Comparison of ENCODE assay signal across 2 cellular contexts in genomic region chr10:69385454-69386350, GRCh38.
TF ChIP-seq lines count a peak whose summit lies in the region.

No MANE protein-coding gene starts in this region.

TF ChIP-seq in K562, 482 proteins besides CTCF, POLR2A, EP300 and RAD21:
- TF ChIP-seq LEF1 (IDR thresholded peaks at IDR 0.05) = no peak
- TF ChIP-seq, protein P1, sequence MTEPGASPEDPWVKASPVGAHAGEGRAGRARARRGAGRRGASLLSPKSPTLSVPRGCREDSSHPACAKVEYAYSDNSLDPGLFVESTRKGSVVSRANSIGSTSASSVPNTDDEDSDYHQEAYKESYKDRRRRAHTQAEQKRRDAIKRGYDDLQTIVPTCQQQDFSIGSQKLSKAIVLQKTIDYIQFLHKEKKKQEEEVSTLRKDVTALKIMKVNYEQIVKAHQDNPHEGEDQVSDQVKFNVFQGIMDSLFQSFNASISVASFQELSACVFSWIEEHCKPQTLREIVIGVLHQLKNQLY (CRISPR knock-in tag; conservative IDR thresholded peaks at IDR 0.05) = no peak
- TF ChIP-seq, protein P2, sequence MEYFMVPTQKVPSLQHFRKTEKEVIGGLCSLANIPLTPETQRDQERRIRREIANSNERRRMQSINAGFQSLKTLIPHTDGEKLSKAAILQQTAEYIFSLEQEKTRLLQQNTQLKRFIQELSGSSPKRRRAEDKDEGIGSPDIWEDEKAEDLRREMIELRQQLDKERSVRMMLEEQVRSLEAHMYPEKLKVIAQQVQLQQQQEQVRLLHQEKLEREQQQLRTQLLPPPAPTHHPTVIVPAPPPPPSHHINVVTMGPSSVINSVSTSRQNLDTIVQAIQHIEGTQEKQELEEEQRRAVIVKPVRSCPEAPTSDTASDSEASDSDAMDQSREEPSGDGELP (CRISPR knock-in tag; IDR thresholded peaks at IDR 0.05; ENCODE audit: borderline replicate concordance) = no peak
- no peak for TF ChIP-seq CHD2 (IDR thresholded peaks at IDR 0.05; ENCODE audit: low read depth, low read length)
- no peak for TF ChIP-seq ZSCAN32 (CRISPR knock-in tag; IDR thresholded peaks at IDR 0.05)
- TF ChIP-seq POLR2AphosphoS5 (IDR thresholded peaks at IDR 0.05; ENCODE audit: control insufficient read depth, insufficient read depth, low read depth, low read length) = no peak
- no peak for TF ChIP-seq ZEB2 (IDR thresholded peaks at IDR 0.05)
- TF ChIP-seq POLR2AphosphoS2 (IDR thresholded peaks at IDR 0.05; ENCODE audit: low read length) = no peak
- TF ChIP-seq ZHX1 (conservative IDR thresholded peaks at IDR 0.05; ENCODE audit: low read length) = no peak
- no peak for TF ChIP-seq ZNF134 (CRISPR knock-in tag; conservative IDR thresholded peaks at IDR 0.05)
- no peak for TF ChIP-seq ZNF561 (CRISPR knock-in tag; conservative IDR thresholded peaks at IDR 0.05)
- TF ChIP-seq, protein P3, sequence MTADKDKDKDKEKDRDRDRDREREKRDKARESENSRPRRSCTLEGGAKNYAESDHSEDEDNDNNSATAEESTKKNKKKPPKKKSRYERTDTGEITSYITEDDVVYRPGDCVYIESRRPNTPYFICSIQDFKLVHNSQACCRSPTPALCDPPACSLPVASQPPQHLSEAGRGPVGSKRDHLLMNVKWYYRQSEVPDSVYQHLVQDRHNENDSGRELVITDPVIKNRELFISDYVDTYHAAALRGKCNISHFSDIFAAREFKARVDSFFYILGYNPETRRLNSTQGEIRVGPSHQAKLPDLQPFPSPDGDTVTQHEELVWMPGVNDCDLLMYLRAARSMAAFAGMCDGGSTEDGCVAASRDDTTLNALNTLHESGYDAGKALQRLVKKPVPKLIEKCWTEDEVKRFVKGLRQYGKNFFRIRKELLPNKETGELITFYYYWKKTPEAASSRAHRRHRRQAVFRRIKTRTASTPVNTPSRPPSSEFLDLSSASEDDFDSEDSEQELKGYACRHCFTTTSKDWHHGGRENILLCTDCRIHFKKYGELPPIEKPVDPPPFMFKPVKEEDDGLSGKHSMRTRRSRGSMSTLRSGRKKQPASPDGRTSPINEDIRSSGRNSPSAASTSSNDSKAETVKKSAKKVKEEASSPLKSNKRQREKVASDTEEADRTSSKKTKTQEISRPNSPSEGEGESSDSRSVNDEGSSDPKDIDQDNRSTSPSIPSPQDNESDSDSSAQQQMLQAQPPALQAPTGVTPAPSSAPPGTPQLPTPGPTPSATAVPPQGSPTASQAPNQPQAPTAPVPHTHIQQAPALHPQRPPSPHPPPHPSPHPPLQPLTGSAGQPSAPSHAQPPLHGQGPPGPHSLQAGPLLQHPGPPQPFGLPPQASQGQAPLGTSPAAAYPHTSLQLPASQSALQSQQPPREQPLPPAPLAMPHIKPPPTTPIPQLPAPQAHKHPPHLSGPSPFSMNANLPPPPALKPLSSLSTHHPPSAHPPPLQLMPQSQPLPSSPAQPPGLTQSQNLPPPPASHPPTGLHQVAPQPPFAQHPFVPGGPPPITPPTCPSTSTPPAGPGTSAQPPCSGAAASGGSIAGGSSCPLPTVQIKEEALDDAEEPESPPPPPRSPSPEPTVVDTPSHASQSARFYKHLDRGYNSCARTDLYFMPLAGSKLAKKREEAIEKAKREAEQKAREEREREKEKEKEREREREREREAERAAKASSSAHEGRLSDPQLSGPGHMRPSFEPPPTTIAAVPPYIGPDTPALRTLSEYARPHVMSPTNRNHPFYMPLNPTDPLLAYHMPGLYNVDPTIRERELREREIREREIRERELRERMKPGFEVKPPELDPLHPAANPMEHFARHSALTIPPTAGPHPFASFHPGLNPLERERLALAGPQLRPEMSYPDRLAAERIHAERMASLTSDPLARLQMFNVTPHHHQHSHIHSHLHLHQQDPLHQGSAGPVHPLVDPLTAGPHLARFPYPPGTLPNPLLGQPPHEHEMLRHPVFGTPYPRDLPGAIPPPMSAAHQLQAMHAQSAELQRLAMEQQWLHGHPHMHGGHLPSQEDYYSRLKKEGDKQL (CRISPR knock-in tag; IDR thresholded peaks at IDR 0.05; ENCODE audit: borderline replicate concordance) = no peak
- TF ChIP-seq SREBF2 (CRISPR knock-in tag; IDR thresholded peaks at IDR 0.05) = no peak
- TF ChIP-seq NBN (IDR thresholded peaks at IDR 0.05; ENCODE audit: low read depth) = no peak
- no peak for TF ChIP-seq ZNF217 (CRISPR knock-in tag; IDR thresholded peaks at IDR 0.05)
- TF ChIP-seq, protein P4, sequence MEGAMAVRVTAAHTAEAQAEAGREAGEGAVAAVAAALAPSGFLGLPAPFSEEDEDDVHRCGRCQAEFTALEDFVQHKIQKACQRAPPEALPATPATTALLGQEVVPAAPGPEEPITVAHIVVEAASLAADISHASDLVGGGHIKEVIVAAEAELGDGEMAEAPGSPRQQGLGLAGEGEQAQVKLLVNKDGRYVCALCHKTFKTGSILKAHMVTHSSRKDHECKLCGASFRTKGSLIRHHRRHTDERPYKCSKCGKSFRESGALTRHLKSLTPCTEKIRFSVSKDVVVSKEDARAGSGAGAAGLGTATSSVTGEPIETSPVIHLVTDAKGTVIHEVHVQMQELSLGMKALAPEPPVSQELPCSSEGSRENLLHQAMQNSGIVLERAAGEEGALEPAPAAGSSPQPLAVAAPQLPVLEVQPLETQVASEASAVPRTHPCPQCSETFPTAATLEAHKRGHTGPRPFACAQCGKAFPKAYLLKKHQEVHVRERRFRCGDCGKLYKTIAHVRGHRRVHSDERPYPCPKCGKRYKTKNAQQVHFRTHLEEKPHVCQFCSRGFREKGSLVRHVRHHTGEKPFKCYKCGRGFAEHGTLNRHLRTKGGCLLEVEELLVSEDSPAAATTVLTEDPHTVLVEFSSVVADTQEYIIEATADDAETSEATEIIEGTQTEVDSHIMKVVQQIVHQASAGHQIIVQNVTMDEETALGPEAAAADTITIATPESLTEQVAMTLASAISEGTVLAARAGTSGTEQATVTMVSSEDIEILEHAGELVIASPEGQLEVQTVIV (CRISPR knock-in tag; IDR thresholded peaks at IDR 0.05; ENCODE audit: borderline replicate concordance) = no peak

TF ChIP-seq in HepG2, 621 proteins besides CTCF, POLR2A, EP300 and RAD21:
- TF ChIP-seq FOXA3 (CRISPR knock-in tag; IDR thresholded peaks at IDR 0.05) (peak; percentile 61), FOXA1 (IDR thresholded peaks at IDR 0.05) (no peak), FOXA1 (CRISPR knock-in tag; IDR thresholded peaks at IDR 0.05) (peak; percentile 33; the same call in 1 of the 2 replicates), ZNF292 (CRISPR knock-in tag; IDR thresholded peaks at IDR 0.05; ENCODE audit: borderline replicate concordance, low read depth) (peak; percentile 44; the same call in 1 of the 2 replicates), JUN (CRISPR knock-in tag; IDR thresholded peaks at IDR 0.05) (no peak), FOXO4 (CRISPR knock-in tag; conservative IDR thresholded peaks at IDR 0.05) (no peak), PAXIP1 (CRISPR knock-in tag; conservative IDR thresholded peaks at IDR 0.05) (0 out of 2 replicates have a peak, but pooled peaks have one; percentile 13), TEAD3 (CRISPR knock-in tag; optimal IDR thresholded peaks at IDR 0.05; ENCODE audit: borderline replicate concordance) (peak; percentile 76), ZNF629 (CRISPR knock-in tag; conservative IDR thresholded peaks at IDR 0.05) (peak; percentile 75), ZNF441 (CRISPR knock-in tag; IDR thresholded peaks at IDR 0.05; ENCODE audit: borderline replicate concordance) (peak; percentile 94), TCF7 (IDR thresholded peaks at IDR 0.05; ENCODE audit: low read depth) (0 out of 2 replicates have a peak, but pooled peaks have one; percentile 13), CAMTA2 (CRISPR knock-in tag; IDR thresholded peaks at IDR 0.05; ENCODE audit: borderline replicate concordance) (no peak), FOXP1 (IDR thresholded peaks at IDR 0.05) (no peak), FOXP1 (CRISPR knock-in tag; IDR thresholded peaks at IDR 0.05) (0 out of 2 replicates have a peak, but pooled peaks have one; percentile 9), ZNF746 (CRISPR knock-in tag; IDR thresholded peaks at IDR 0.05) (peak; percentile 92)
- TF ChIP-seq, protein P5, sequence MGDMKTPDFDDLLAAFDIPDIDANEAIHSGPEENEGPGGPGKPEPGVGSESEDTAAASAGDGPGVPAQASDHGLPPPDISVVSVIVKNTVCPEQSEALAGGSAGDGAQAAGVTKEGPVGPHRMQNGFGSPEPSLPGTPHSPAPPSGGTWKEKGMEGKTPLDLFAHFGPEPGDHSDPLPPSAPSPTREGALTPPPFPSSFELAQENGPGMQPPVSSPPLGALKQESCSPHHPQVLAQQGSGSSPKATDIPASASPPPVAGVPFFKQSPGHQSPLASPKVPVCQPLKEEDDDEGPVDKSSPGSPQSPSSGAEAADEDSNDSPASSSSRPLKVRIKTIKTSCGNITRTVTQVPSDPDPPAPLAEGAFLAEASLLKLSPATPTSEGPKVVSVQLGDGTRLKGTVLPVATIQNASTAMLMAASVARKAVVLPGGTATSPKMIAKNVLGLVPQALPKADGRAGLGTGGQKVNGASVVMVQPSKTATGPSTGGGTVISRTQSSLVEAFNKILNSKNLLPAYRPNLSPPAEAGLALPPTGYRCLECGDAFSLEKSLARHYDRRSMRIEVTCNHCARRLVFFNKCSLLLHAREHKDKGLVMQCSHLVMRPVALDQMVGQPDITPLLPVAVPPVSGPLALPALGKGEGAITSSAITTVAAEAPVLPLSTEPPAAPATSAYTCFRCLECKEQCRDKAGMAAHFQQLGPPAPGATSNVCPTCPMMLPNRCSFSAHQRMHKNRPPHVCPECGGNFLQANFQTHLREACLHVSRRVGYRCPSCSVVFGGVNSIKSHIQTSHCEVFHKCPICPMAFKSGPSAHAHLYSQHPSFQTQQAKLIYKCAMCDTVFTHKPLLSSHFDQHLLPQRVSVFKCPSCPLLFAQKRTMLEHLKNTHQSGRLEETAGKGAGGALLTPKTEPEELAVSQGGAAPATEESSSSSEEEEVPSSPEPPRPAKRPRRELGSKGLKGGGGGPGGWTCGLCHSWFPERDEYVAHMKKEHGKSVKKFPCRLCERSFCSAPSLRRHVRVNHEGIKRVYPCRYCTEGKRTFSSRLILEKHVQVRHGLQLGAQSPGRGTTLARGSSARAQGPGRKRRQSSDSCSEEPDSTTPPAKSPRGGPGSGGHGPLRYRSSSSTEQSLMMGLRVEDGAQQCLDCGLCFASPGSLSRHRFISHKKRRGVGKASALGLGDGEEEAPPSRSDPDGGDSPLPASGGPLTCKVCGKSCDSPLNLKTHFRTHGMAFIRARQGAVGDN (CRISPR knock-in tag; IDR thresholded peaks at IDR 0.05) = peak; percentile 19; the same call in 1 of the 2 replicates
- TF ChIP-seq, protein P6, sequence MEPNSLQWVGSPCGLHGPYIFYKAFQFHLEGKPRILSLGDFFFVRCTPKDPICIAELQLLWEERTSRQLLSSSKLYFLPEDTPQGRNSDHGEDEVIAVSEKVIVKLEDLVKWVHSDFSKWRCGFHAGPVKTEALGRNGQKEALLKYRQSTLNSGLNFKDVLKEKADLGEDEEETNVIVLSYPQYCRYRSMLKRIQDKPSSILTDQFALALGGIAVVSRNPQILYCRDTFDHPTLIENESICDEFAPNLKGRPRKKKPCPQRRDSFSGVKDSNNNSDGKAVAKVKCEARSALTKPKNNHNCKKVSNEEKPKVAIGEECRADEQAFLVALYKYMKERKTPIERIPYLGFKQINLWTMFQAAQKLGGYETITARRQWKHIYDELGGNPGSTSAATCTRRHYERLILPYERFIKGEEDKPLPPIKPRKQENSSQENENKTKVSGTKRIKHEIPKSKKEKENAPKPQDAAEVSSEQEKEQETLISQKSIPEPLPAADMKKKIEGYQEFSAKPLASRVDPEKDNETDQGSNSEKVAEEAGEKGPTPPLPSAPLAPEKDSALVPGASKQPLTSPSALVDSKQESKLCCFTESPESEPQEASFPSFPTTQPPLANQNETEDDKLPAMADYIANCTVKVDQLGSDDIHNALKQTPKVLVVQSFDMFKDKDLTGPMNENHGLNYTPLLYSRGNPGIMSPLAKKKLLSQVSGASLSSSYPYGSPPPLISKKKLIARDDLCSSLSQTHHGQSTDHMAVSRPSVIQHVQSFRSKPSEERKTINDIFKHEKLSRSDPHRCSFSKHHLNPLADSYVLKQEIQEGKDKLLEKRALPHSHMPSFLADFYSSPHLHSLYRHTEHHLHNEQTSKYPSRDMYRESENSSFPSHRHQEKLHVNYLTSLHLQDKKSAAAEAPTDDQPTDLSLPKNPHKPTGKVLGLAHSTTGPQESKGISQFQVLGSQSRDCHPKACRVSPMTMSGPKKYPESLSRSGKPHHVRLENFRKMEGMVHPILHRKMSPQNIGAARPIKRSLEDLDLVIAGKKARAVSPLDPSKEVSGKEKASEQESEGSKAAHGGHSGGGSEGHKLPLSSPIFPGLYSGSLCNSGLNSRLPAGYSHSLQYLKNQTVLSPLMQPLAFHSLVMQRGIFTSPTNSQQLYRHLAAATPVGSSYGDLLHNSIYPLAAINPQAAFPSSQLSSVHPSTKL (CRISPR knock-in tag; IDR thresholded peaks at IDR 0.05) = peak; percentile 54
- TF ChIP-seq, protein P7, sequence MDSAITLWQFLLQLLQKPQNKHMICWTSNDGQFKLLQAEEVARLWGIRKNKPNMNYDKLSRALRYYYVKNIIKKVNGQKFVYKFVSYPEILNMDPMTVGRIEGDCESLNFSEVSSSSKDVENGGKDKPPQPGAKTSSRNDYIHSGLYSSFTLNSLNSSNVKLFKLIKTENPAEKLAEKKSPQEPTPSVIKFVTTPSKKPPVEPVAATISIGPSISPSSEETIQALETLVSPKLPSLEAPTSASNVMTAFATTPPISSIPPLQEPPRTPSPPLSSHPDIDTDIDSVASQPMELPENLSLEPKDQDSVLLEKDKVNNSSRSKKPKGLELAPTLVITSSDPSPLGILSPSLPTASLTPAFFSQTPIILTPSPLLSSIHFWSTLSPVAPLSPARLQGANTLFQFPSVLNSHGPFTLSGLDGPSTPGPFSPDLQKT (CRISPR knock-in tag; IDR thresholded peaks at IDR 0.05; ENCODE audit: borderline replicate concordance) = no peak
